ENCODE assay signal across 1 cellular context in genomic region chr10:131934769-131935168, GRCh38.
TF ChIP-seq lines count a peak whose summit lies in the region.

No MANE protein-coding gene starts in this region.

TF ChIP-seq in GM12878, 131 proteins besides CTCF, POLR2A, EP300 and RAD21:
- TF ChIP-seq RFX5 (IDR thresholded peaks at IDR 0.05; ENCODE audit: low read depth, low read length) (no peak), LARP7 (IDR thresholded peaks at IDR 0.05) (no peak), YBX1 (IDR thresholded peaks at IDR 0.05) (no peak), SMAD5 (IDR thresholded peaks at IDR 0.05; ENCODE audit: low read depth) (no peak), SREBF1 (IDR thresholded peaks at IDR 0.05; ENCODE audit: low read length) (no peak), CHD2 (IDR thresholded peaks at IDR 0.05; ENCODE audit: borderline replicate concordance, low read depth, low read length) (no peak), ATF2 (IDR thresholded peaks at IDR 0.05; ENCODE audit: low read length) (no peak), FOS (IDR thresholded peaks at IDR 0.05; ENCODE audit: borderline replicate concordance, extremely low read depth, insufficient read length) (no peak)
- TF ChIP-seq, protein P1, sequence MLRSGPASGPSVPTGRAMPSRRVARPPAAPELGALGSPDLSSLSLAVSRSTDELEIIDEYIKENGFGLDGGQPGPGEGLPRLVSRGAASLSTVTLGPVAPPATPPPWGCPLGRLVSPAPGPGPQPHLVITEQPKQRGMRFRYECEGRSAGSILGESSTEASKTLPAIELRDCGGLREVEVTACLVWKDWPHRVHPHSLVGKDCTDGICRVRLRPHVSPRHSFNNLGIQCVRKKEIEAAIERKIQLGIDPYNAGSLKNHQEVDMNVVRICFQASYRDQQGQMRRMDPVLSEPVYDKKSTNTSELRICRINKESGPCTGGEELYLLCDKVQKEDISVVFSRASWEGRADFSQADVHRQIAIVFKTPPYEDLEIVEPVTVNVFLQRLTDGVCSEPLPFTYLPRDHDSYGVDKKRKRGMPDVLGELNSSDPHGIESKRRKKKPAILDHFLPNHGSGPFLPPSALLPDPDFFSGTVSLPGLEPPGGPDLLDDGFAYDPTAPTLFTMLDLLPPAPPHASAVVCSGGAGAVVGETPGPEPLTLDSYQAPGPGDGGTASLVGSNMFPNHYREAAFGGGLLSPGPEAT (IDR thresholded peaks at IDR 0.05; ENCODE audit: low read depth) = no peak
